9 cellular contexts compared by ENCODE assay signal in genomic region chr20:13261460-13262301, GRCh38. TPM values are rescaled to one million over a fixed set of nuclear protein-coding genes. Genes with fewer than 3 reads are reported as not detected.
DNase-seq lines count a peak whose midpoint lies in the region; ATAC-seq and TF ChIP-seq lines count a peak whose summit lies in the region.
"Had no signal": no experiment of that assay in that cellular context is flagged by ENCODE, and none has a peak within 500 bp of the region (broad histone marks: within the 10 kb centered on the region; RNA-seq: fewer than 3 reads in every experiment).

No MANE protein-coding gene starts in this region.

- H3K4me2 ChIP-seq in neural progenitor cell, result no peak overlapping the region

- peak; percentile 69 for ATAC-seq in HG02763 (IDR thresholded peaks at IDR 0.05; ENCODE audit: unreplicated experiment)

- H3K79me2 ChIP-seq in neural progenitor cell (ENCODE audit: low read depth), result no peaks in the 10 kb centered on the region

- no peaks in the 10 kb centered on the region for H3K36me3 Mint-ChIP-seq in neural progenitor cell
- H3K36me3 Mint-ChIP-seq: memory B cell had no signal

- H3K4me3 ChIP-seq in epithelial cell of proximal tubule (ENCODE audit: low read depth, low read length), result no peak overlapping the region
- H3K4me3 ChIP-seq in neural progenitor cell, result no peak overlapping the region
- H3K4me3 ChIP-seq in tibial artery, result no peak overlapping the region

- no peak overlapping the region for H2AFZ ChIP-seq in neural progenitor cell (replicated peaks)

- peak; percentile 29 for DNase-seq in SIG-M5 treated with dmso at 0.1 percent for 504 hours (lab: John Stamatoyannopoulos, UW; ENCODE audit: unreplicated experiment)
- no peak for DNase-seq in SIG-M5 (lab: John Stamatoyannopoulos, UW)
- peak; percentile 62 for DNase-seq in NCI-H345 (lab: John Stamatoyannopoulos, UW)
- DNase-seq in activated CD8-positive, alpha-beta memory T cell treated with anti-CD3 and anti-CD28 coated beads for 1 hour (ENCODE audit: extremely low read depth in 1 of 2, low read depth in 1 of 2), result peak; percentile 19 to 54
- no peak for DNase-seq in epithelial cell of proximal tubule (ENCODE audit: low read depth)
- DNase-seq in neural progenitor cell (ENCODE audit: low spot score), result peak; percentile 75
- DNase-seq in tibial artery, result peak in 1 of 2 donors; percentile 45

- H3K4me3 Mint-ChIP-seq in neural progenitor cell, result no peak overlapping the region
- H3K4me3 Mint-ChIP-seq: memory B cell had no signal

- H3K36me3 ChIP-seq in neural progenitor cell (no peaks in the 10 kb centered on the region), tibial artery (no peaks in the 10 kb centered on the region)

- no peak overlapping the region for H3K9ac ChIP-seq in neural progenitor cell

- H3K27ac ChIP-seq in neural progenitor cell (no peak overlapping the region), tibial artery (no peak overlapping the region)

- peaks cover 2% of the 10 kb centered on the region for H3K27me3 Mint-ChIP-seq in neural progenitor cell (ENCODE audit: insufficient read depth, low read depth)
- H3K27me3 Mint-ChIP-seq: memory B cell had no signal

- no peaks in the 10 kb centered on the region for H3K4me1 Mint-ChIP-seq in neural progenitor cell
- H3K4me1 Mint-ChIP-seq: memory B cell had no signal

- TF ChIP-seq CTCF in epithelial cell of proximal tubule (conservative IDR thresholded peaks at IDR 0.05; ENCODE audit: low read depth, low read length), result peak; percentile 97
- TF ChIP-seq CTCF in neural progenitor cell (IDR thresholded peaks at IDR 0.05), result peak; percentile 91
- peak; percentile 34 to 52 for TF ChIP-seq CTCF in tibial artery (IDR thresholded peaks at IDR 0.05)

- H3K9me3 ChIP-seq in neural progenitor cell (ENCODE audit: low read depth) (no peaks in the 10 kb centered on the region), tibial artery (no peaks in the 10 kb centered on the region)

- no peaks in the 10 kb centered on the region for H3K9me3 Mint-ChIP-seq in neural progenitor cell
- H3K9me3 Mint-ChIP-seq: memory B cell had no signal

- H3K27me3 ChIP-seq in neural progenitor cell (no peaks in the 10 kb centered on the region), tibial artery (no peaks in the 10 kb centered on the region)

- no peak overlapping the region for H3K27ac Mint-ChIP-seq in neural progenitor cell
- H3K27ac Mint-ChIP-seq: memory B cell had no signal

- H3F3A ChIP-seq in neural progenitor cell (ENCODE audit: low read depth), result no peaks in the 10 kb centered on the region

- H3K4me1 ChIP-seq in neural progenitor cell (no peaks in the 10 kb centered on the region), tibial artery (peaks cover 0 to 6% (median 0%) of the 10 kb centered on the region in 4 donors)

- H4K20me1 ChIP-seq in neural progenitor cell (ENCODE audit: low read depth), result no peaks in the 10 kb centered on the region

- intact Hi-C loops in tibial artery (cut with DNase I; ENCODE audit: low total_unique reads), result no loop called here

RNA-seq across cellular contexts. Expression of gene ISM1, which starts 40.6 kb away (rescaled TPM):
- total RNA-seq in epithelial cell of proximal tubule (0.06 and 2.3 TPM in 2 replicates), neural progenitor cell (ENCODE audit: low replicate concordance) (0.06 TPM in 1 of 2 replicates, not detected in the other)

Comparison
In these comparisons a context has a peak if more than half of its experiments do, and no peak if none do; other contexts are left out.
1. DNase-seq: peak in SIG-M5 treated with dmso at 0.1 percent for 504 hours (single experiment), NCI-H345 (single experiment), activated CD8-positive, alpha-beta memory T cell treated with anti-CD3 and anti-CD28 coated beads for 1 hour (2 of 2) and neural progenitor cell (single experiment); none in SIG-M5 (single experiment) and epithelial cell of proximal tubule (single experiment).
2. CTCF ChIP-seq: peak in every context shown above with its lines; median percentile 97 in epithelial cell of proximal tubule; 91 in neural progenitor cell; 43 in tibial artery.